9 cellular contexts compared by ENCODE assay signal in genomic region chr4:119870868-119871267, GRCh38.
"Had no signal": no experiment of that assay in that cellular context is flagged by ENCODE, and none has a peak within 500 bp of the region (broad histone marks: within the 10 kb centered on the region; RNA-seq: fewer than 3 reads in every experiment).

No MANE protein-coding gene starts in this region.

- H3K4me3 ChIP-seq: GM23338 had no signal

- H3K27ac ChIP-seq: HL-60 had no signal

- H3K9me3 Mint-ChIP-seq: GM23338, H9, IgD-negative memory B cell had no signal

- H3K27ac Mint-ChIP-seq: GM23338, H9, IgD-negative memory B cell had no signal

- H2AFZ ChIP-seq: GM23338 had no signal

- H3K4me1 Mint-ChIP-seq: GM23338, IgD-negative memory B cell had no signal

- H3K4me2 ChIP-seq: GM23338 had no signal

- H3K4me3 Mint-ChIP-seq: GM23338, H9, IgD-negative memory B cell had no signal

- FAIRE-seq: H1, H54, HepG2 had no signal

- DNase-seq: H9, HCEC 1CT, KBM-7 had no signal
